ENCODE assay signal across 16 cellular contexts in genomic region chr16:65991149-65991701, GRCh38.
"Had no signal": no experiment of that assay in that cellular context is flagged by ENCODE, and none has a peak within 500 bp of the region (broad histone marks: within the 10 kb centered on the region; RNA-seq: fewer than 3 reads in every experiment).

No MANE protein-coding gene starts in this region.

- H3K9me3 Mint-ChIP-seq: activated naive CD4-positive, alpha-beta T cell treated with anti-CD3 and anti-CD28 coated beads, Interleukin-2, amount 50 U/mL, for 24 hours; activated T-helper 2 cell treated with anti-CD3 and anti-CD28 coated beads, Interferon-gamma antibody, Interleukin-2, Interleukin-4, amounts not matched to agents 10 μg/mL and 5 μg/mL and 100 μg/mL, durations not matched to agents 14 hours and 24 hours and 36 hours; central memory CD8-positive, alpha-beta T cell; dendritic cell treated with granulocyte-macrophage colony-stimulating factor and Interleukin-4, amounts not matched to agents 40 ng/mL and 50 ng/mL, for 4 days; memory B cell had no signal

- H3K36me3 ChIP-seq: ovary, tibial artery had no signal

- H3K4me3 ChIP-seq: ovary, skin epidermis, tibial artery had no signal

- H3K27ac Mint-ChIP-seq: activated naive CD4-positive, alpha-beta T cell treated with anti-CD3 and anti-CD28 coated beads, Interleukin-2, amount 50 U/mL, for 24 hours; activated T-helper 2 cell treated with anti-CD3 and anti-CD28 coated beads, Interferon-gamma antibody, Interleukin-2, Interleukin-4, amounts not matched to agents 10 μg/mL and 5 μg/mL and 100 μg/mL, durations not matched to agents 14 hours and 24 hours and 36 hours; dendritic cell treated with granulocyte-macrophage colony-stimulating factor and Interleukin-4, amounts not matched to agents 40 ng/mL and 50 ng/mL, for 4 days; memory B cell; T-cell had no signal

- H3K27me3 ChIP-seq: ovary, tibial artery had no signal

- H3K36me3 Mint-ChIP-seq: activated naive CD4-positive, alpha-beta T cell treated with anti-CD3 and anti-CD28 coated beads, Interleukin-2, amount 50 U/mL, for 24 hours; brain; memory B cell; T-cell had no signal

- DNase-seq: activated CD4-positive, alpha-beta T cell treated with anti-CD3 and anti-CD28 coated beads for 48 hours; erythroblast; hypothalamus; ovary; stimulated activated CD4-positive, alpha-beta T cell treated with anti-CD3 and anti-CD28 coated beads, Interleukin-4, amount 100 ng/mL, for 4 hours; T-cell; T1000; tibial artery had no signal

- H3K4me1 Mint-ChIP-seq: activated naive CD4-positive, alpha-beta T cell treated with anti-CD3 and anti-CD28 coated beads, Interleukin-2, amount 50 U/mL, for 24 hours; central memory CD8-positive, alpha-beta T cell; memory B cell; T-cell had no signal

- H3K27me3 Mint-ChIP-seq: memory B cell had no signal

- H3K4me3 Mint-ChIP-seq: activated naive CD4-positive, alpha-beta T cell treated with anti-CD3 and anti-CD28 coated beads, Interleukin-2, amount 50 U/mL, for 24 hours; brain; central memory CD8-positive, alpha-beta T cell; dendritic cell treated with granulocyte-macrophage colony-stimulating factor and Interleukin-4, amounts not matched to agents 40 ng/mL and 50 ng/mL, for 4 days; memory B cell; neural crest cell; T-cell had no signal
